1 cellular context compared by ENCODE assay signal in the genomic region with DNA sequence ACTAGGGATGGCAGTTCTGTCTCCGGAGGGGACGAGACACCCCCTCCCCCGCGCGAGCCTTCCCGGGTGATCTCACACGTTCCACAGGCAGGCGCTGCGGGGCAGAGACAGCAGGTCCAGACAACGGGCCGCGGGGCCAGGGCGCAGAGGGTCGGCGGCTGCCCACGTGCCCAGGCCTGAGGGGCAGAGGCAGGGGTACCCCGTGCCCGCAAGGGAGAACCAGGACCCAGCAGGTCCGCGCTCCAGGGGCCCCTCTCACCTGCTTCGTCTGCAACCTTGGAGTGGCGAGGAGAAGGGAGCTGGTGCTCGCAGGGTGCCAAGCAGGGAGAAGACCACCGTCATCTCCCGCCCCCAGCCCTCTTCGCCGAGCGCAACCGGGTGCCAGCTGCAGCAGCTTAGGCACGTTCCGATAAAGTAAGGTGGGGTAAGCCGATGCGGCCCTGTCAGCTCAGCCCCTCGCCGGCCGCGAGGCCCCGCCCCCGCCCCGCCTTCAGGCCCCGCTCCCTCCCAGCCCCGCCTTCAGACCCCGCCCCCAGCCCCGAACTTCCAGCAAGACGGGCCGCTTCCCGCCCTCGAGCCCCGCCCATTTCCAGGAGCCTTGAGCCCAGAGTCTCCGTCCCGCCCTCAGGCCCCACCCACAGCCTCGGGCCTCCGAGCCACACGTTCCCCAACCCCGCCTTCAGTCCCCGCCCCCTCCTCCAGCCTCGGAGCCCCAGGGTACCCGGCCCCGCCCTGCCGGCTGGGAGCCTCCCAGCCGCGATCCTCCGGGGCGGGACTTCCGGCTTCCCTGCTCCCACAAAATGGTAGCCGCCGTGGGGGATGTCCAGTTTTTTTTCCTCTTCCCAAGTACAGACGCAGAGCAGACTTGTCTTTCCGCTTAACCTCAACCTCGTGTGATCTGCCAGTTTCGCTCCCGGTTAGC.
TF ChIP-seq lines count a peak whose summit lies in the region.

A gene with protein sequence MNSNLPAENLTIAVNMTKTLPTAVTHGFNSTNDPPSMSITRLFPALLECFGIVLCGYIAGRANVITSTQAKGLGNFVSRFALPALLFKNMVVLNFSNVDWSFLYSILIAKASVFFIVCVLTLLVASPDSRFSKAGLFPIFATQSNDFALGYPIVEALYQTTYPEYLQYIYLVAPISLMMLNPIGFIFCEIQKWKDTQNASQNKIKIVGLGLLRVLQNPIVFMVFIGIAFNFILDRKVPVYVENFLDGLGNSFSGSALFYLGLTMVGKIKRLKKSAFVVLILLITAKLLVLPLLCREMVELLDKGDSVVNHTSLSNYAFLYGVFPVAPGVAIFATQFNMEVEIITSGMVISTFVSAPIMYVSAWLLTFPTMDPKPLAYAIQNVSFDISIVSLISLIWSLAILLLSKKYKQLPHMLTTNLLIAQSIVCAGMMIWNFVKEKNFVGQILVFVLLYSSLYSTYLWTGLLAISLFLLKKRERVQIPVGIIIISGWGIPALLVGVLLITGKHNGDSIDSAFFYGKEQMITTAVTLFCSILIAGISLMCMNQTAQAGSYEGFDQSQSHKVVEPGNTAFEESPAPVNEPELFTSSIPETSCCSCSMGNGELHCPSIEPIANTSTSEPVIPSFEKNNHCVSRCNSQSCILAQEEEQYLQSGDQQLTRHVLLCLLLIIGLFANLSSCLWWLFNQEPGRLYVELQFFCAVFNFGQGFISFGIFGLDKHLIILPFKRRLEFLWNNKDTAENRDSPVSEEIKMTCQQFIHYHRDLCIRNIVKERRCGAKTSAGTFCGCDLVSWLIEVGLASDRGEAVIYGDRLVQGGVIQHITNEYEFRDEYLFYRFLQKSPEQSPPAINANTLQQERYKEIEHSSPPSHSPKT (minus strand): TSS at position 416 of the 922 bp plus-strand sequence. CDS start 5,073 bp downstream, outside the sequence.

TF ChIP-seq in HCT116, 20 proteins besides CTCF, POLR2A, EP300 and RAD21 (continued from another document):
- TF ChIP-seq, protein P1, sequence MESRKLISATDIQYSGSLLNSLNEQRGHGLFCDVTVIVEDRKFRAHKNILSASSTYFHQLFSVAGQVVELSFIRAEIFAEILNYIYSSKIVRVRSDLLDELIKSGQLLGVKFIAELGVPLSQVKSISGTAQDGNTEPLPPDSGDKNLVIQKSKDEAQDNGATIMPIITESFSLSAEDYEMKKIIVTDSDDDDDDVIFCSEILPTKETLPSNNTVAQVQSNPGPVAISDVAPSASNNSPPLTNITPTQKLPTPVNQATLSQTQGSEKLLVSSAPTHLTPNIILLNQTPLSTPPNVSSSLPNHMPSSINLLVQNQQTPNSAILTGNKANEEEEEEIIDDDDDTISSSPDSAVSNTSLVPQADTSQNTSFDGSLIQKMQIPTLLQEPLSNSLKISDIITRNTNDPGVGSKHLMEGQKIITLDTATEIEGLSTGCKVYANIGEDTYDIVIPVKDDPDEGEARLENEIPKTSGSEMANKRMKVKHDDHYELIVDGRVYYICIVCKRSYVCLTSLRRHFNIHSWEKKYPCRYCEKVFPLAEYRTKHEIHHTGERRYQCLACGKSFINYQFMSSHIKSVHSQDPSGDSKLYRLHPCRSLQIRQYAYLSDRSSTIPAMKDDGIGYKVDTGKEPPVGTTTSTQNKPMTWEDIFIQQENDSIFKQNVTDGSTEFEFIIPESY (IDR thresholded peaks at IDR 0.05; ENCODE audit: extremely low read depth, insufficient replicate concordance, low read length) = no peak
- TF ChIP-seq SP1 (IDR thresholded peaks at IDR 0.05; ENCODE audit: low read depth) = peak; percentile 34
- TF ChIP-seq JUND (IDR thresholded peaks at IDR 0.05) = no peak
- peak; percentile 65 for TF ChIP-seq ELF1 (IDR thresholded peaks at IDR 0.05; ENCODE audit: borderline replicate concordance, low read depth)
- TF ChIP-seq EGR1 (IDR thresholded peaks at IDR 0.05; ENCODE audit: low read depth) = peak; percentile 30; the same call in 1 of the 2 replicates
- TF ChIP-seq YY1 (IDR thresholded peaks at IDR 0.05; ENCODE audit: extremely low read depth, insufficient replicate concordance, low read depth, low read length) = peak; percentile 91
